11 cellular contexts compared by ENCODE assay signal in the genomic region with DNA sequence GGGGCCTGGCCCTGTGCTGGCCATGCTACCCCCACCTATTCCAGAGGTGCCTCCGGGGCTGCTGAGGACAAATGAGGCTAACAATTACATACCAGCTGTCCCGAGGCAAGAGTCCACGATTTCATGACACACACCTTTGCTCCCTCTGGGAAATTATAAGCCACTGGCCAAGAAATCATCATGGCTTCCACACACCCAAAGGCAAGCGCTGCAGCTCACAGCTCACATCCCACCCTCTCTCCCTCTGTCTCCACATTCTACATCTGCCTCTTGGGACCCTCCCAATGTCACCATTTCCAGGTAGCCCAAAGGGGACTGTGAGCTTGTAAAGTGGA.
A peak's percentile ranks its signal among the peaks of the same experiment; 100 is the strongest.
DNase-seq lines count a peak whose midpoint lies in the region; ATAC-seq and TF ChIP-seq lines count a peak whose summit lies in the region.
"Had no signal": no experiment of that assay in that cellular context is flagged by ENCODE, and none has a peak within 500 bp of the region (broad histone marks: within the 10 kb centered on the region; RNA-seq: fewer than 3 reads in every experiment).

No MANE protein-coding gene starts in this region.

- DNase-seq in stimulated activated naive CD8-positive, alpha-beta T cell treated with anti-CD3 and anti-CD28 coated beads, Interleukin-15, Interleukin-2, amounts not matched to agents 100 U/mL and 50 U/mL, for 24 hours = no peak
- peak in 1 of 2 donors; percentile 79 for DNase-seq in vagina (ENCODE audit: extremely low spot score in 2 of 2)
- no peak for DNase-seq in NCI-H2029 treated with DMSO at 0.1 percent for 48 hours (lab: John Stamatoyannopoulos, UW)
- no peak for DNase-seq in SK-N-DZ (ENCODE audit: low spot score)
- DNase-seq: dermis blood vessel endothelial cell had no signal

- no peak for TF ChIP-seq CTCF in brain (conservative IDR thresholded peaks at IDR 0.05)
- TF ChIP-seq CTCF in nephron (IDR thresholded peaks at IDR 0.05; ENCODE audit: unreplicated experiment in 3 of 3) = no peak
- no peak for TF ChIP-seq CTCF in vagina (IDR thresholded peaks at IDR 0.05)

- H3K4me1 ChIP-seq in vagina = peaks cover 68% of the 10 kb centered on the region

- peak overlapping the region; percentile 84 for H3K27ac ChIP-seq in vagina

- no peaks in the 10 kb centered on the region for H3K9me3 Mint-ChIP-seq in stimulated activated naive CD8-positive, alpha-beta T cell treated with anti-CD3 and anti-CD28 coated beads, Interleukin-15, Interleukin-2, amounts not matched to agents 100 ng/mL and 50 ng/mL, for 24 hours
- no peaks in the 10 kb centered on the region for H3K9me3 Mint-ChIP-seq in brain
- no peaks in the 10 kb centered on the region for H3K9me3 Mint-ChIP-seq in nephron

- no peaks in the 10 kb centered on the region for H3K9me3 ChIP-seq in vagina

- no peaks in the 10 kb centered on the region for H3K36me3 ChIP-seq in vagina

- ATAC-seq in stimulated activated naive CD8-positive, alpha-beta T cell treated with anti-CD3 and anti-CD28 coated beads, Interleukin-15, Interleukin-2, amounts not matched to agents 100 U/mL and 50 U/mL, for 24 hours = no peak
- ATAC-seq in HG03469 (IDR thresholded peaks at IDR 0.05; ENCODE audit: unreplicated experiment) = no peak

- H3K4me1 Mint-ChIP-seq in stimulated activated naive CD8-positive, alpha-beta T cell treated with anti-CD3 and anti-CD28 coated beads, Interleukin-15, Interleukin-2, amounts not matched to agents 100 ng/mL and 50 ng/mL, for 24 hours (ENCODE audit: low read depth) = peaks cover 88% of the 10 kb centered on the region
- H3K4me1 Mint-ChIP-seq in brain (peaks cover 38% of the 10 kb centered on the region), nephron (peaks cover 80% of the 10 kb centered on the region)

- H3K27me3 ChIP-seq in vagina = no peaks in the 10 kb centered on the region

- peak overlapping the region; percentile 87 for H3K27ac Mint-ChIP-seq in stimulated activated naive CD8-positive, alpha-beta T cell treated with anti-CD3 and anti-CD28 coated beads, Interleukin-15, Interleukin-2, amounts not matched to agents 100 ng/mL and 50 ng/mL, for 24 hours
- H3K27ac Mint-ChIP-seq in brain (peak overlapping the region; percentile 63 to 84 (median 73)), nephron (peak overlapping the region; percentile 9 to 88 (median 52))

- TF ChIP-seq POLR2A in vagina (IDR thresholded peaks at IDR 0.05) = no peak

- H3K27me3 Mint-ChIP-seq in stimulated activated naive CD8-positive, alpha-beta T cell treated with anti-CD3 and anti-CD28 coated beads, Interleukin-15, Interleukin-2, amounts not matched to agents 100 ng/mL and 50 ng/mL, for 24 hours = peaks cover 8% of the 10 kb centered on the region
- no peaks in the 10 kb centered on the region for H3K27me3 Mint-ChIP-seq in brain
- H3K27me3 Mint-ChIP-seq in nephron (ENCODE audit: low read depth) = no peaks in the 10 kb centered on the region

- H3K4me3 Mint-ChIP-seq in stimulated activated naive CD8-positive, alpha-beta T cell treated with anti-CD3 and anti-CD28 coated beads, Interleukin-15, Interleukin-2, amounts not matched to agents 100 ng/mL and 50 ng/mL, for 24 hours = peak overlapping the region; percentile 78
- H3K4me3 Mint-ChIP-seq in brain (no peak overlapping the region), nephron (no peak overlapping the region)

- peaks cover 5% of the 10 kb centered on the region for H3K36me3 Mint-ChIP-seq in stimulated activated naive CD8-positive, alpha-beta T cell treated with anti-CD3 and anti-CD28 coated beads, Interleukin-15, Interleukin-2, amounts not matched to agents 100 ng/mL and 50 ng/mL, for 24 hours (ENCODE audit: low read depth)
- H3K36me3 Mint-ChIP-seq in brain (no peaks in the 10 kb centered on the region), nephron (ENCODE audit: low read depth) (no peaks in the 10 kb centered on the region)

- intact Hi-C loops in vagina (cut with DNase I) = no loop called here

- H3K4me3 ChIP-seq in vagina = peak overlapping the region in 1 of 2 donors; percentile 8
- H3K4me3 ChIP-seq: GM12878, K562 had no signal
